In the genomic region with DNA sequence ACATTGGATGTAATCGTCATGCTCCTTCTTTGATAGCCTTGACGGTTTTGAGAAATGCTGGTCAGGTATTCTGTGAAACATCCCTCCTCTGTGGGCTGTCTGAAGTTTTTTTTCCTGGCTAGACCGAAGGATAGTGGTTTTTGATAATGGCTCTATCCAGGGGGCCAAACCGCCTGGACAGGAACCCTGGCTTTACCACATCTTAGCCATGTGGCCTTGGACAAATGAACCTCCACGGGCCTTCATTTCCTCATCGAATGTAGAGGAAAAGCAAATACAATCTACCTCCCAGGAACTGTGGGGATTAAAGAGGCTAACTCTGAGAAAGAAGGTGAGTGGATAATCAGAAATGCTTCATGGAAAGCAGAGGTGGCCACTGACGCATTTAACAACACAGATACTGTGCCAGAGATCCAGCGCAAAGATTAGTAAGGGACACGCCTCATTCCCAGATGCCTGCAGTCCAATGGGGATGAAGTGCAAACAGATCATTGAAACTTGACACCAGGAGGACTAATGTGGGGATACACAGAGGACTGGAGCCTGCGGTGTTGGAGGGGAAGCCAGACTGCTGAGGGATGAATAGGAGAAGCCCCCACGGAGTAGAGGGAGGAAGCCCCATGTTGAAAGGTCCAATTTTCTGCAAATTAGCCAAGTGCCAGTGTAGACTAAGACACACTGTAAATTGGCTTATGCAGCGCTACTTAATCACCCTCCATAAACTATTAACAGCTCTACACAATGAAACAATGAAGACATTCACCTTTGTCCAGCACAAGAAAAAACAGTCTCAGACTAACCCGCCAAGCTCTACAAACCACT, we compare ENCODE assay signal across 8 cellular contexts. TPM values are rescaled to one million over a fixed set of nuclear protein-coding genes. Genes with fewer than 3 reads are reported as not detected.
DNase-seq lines count a peak whose midpoint lies in the region; ATAC-seq, FAIRE-seq and TF ChIP-seq lines count a peak whose summit lies in the region.

No MANE protein-coding gene starts in this region.

- H4K20me1 ChIP-seq in hepatocyte (ENCODE audit: insufficient read depth, poor library complexity, severe bottlenecking) = peaks cover 26% of the 10 kb centered on the region

- H3K4me2 ChIP-seq in hepatocyte = peak overlapping the region; percentile 56

- no peaks in the 10 kb centered on the region for H3K9me2 ChIP-seq in hepatocyte (replicated peaks; ENCODE audit: insufficient read depth)

- intact Hi-C loops in heart right ventricle (cut with DNase I) = no loop called here
- intact Hi-C loops in left ventricle myocardium inferior (cut with micrococcal nuclease) = no loop called here
- intact Hi-C loops in upper lobe of right lung (cut with DNase I) = no loop called here

- H3K4me1 ChIP-seq in heart right ventricle (peaks cover 0 to 42% (median 8%) of the 10 kb centered on the region in 9 donors), left ventricle myocardium inferior (peaks cover 42% of the 10 kb centered on the region), hepatocyte (ENCODE audit: insufficient read depth) (peaks cover 56% of the 10 kb centered on the region), upper lobe of right lung (peaks cover 44% of the 10 kb centered on the region)

- no peak for FAIRE-seq in frontal cortex (lab: Jason Lieb, UNC)

- no peak for TF ChIP-seq CTCF in heart right ventricle (IDR thresholded peaks at IDR 0.05)
- TF ChIP-seq CTCF in left ventricle myocardium inferior (IDR thresholded peaks at IDR 0.05; ENCODE audit: borderline replicate concordance) = no peak
- TF ChIP-seq CTCF in hepatocyte (IDR thresholded peaks at IDR 0.05; ENCODE audit: poor library complexity) = no peak
- no peak for TF ChIP-seq CTCF in upper lobe of right lung (IDR thresholded peaks at IDR 0.05)

- H3K36me3 ChIP-seq in heart right ventricle = no peaks in the 10 kb centered on the region
- no peaks in the 10 kb centered on the region for H3K36me3 ChIP-seq in left ventricle myocardium inferior
- H3K36me3 ChIP-seq in hepatocyte (replicated peaks; ENCODE audit: insufficient read depth, low read depth) = no peaks in the 10 kb centered on the region
- H3K36me3 ChIP-seq in upper lobe of right lung = no peaks in the 10 kb centered on the region

- DNase-seq in heart right ventricle (no peak), left ventricle myocardium inferior (no peak), SHP77 treated with DMSO at 0.1 percent for 48 hours (lab: John Stamatoyannopoulos, UW) (peak; percentile 77), hepatocyte (ENCODE audit: low spot score) (peak; percentile 81), upper lobe of right lung (no peak), NK-92 (lab: John Stamatoyannopoulos, UW; ENCODE audit: unreplicated experiment) (no peak), frontal cortex (ENCODE audit: low spot score in 2 of 2) (no peak)

- H3K4me3 ChIP-seq in heart right ventricle (no peak overlapping the region), left ventricle myocardium inferior (no peak overlapping the region), hepatocyte (no peak overlapping the region), upper lobe of right lung (no peak overlapping the region)

- H2AFZ ChIP-seq in hepatocyte = no peak overlapping the region

- whole genome bisulfite sequencing in heart right ventricle, 2 donors = 60 to 64% methylated on average over 13 of the region's 13 CpGs
- WGBS in hepatocyte (ENCODE audit: low lambda C conversion rate, missing lambda C conversion rate) = 39% methylated on average over 13 of the region's 13 CpGs

- peaks cover 73% of the 10 kb centered on the region for H3K79me2 ChIP-seq in hepatocyte

- peaks cover 0 to 7% (median 0%) of the 10 kb centered on the region in 7 donors for H3K27me3 ChIP-seq in heart right ventricle
- H3K27me3 ChIP-seq in left ventricle myocardium inferior (ENCODE audit: low read depth) = peaks cover 18% of the 10 kb centered on the region
- H3K27me3 ChIP-seq in hepatocyte = no peaks in the 10 kb centered on the region
- no peaks in the 10 kb centered on the region for H3K27me3 ChIP-seq in upper lobe of right lung

- H3K27ac ChIP-seq in heart right ventricle (no peak overlapping the region), left ventricle myocardium inferior (replicated peaks) (no peak overlapping the region), hepatocyte (peak overlapping the region; percentile 93), upper lobe of right lung (no peak overlapping the region)

- ATAC-seq in heart right ventricle (peak in 5 of 8 donors; percentile 49 to 70 (median 51)), upper lobe of right lung (peak; percentile 71), GM19395 (IDR thresholded peaks at IDR 0.05; ENCODE audit: unreplicated experiment) (no peak)

- H3K9me3 ChIP-seq in heart right ventricle (no peaks in the 10 kb centered on the region), left ventricle myocardium inferior (replicated peaks) (no peaks in the 10 kb centered on the region), hepatocyte (ENCODE audit: low read depth) (no peaks in the 10 kb centered on the region), upper lobe of right lung (no peaks in the 10 kb centered on the region)

RNA-seq across cellular contexts. Expression of a gene that starts 41.6 kb away (rescaled TPM):
- total RNA-seq in heart right ventricle = 1 to 10 TPM; 2.8 to 8.2 (median 5.1) TPM
- polyA plus RNA-seq in heart right ventricle = 1 to 10 TPM; 1.2 to 4.1 TPM
- 5.0 TPM for total RNA-seq in left ventricle myocardium inferior
- 32.3 and 33.7 TPM in 2 replicates for total RNA-seq in hepatocyte
- 52.4 and 53.2 TPM in 2 replicates for polyA plus RNA-seq in hepatocyte
- total RNA-seq in upper lobe of right lung = 67.0 TPM
- total RNA-seq in frontal cortex = 25.3 TPM

Comparison
In these comparisons a context has a peak if more than half of its experiments do, and no peak if none do; other contexts are left out.
1. DNase-seq: peak in SHP77 treated with DMSO at 0.1 percent for 48 hours (single experiment) and hepatocyte (single experiment); none in heart right ventricle (0 of 2), left ventricle myocardium inferior (single experiment), upper lobe of right lung (single experiment), NK-92 (single experiment) and frontal cortex (0 of 2).